ENCODE assay signal across 25 cellular contexts in the genomic region with DNA sequence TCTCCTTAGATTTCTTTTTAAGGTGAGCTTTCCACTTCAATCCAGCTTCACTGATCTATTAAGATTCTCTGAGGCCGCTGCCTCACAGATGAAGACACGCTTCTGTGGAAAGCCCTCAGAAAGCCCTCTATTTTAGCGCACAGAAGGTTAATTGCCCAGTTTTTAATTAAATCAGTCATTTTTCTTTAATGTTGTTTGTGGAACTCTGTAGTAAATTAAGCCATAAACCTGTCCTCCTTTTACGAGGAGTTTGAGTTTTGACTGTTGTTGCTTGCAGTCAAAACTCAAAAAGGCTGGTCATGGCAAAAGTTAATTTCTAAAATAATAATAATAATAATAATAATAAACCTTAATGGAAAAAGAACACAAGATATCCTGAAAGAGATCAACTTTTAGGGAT.
"Had no signal": no experiment of that assay in that cellular context is flagged by ENCODE, and none has a peak within 500 bp of the region (broad histone marks: within the 10 kb centered on the region; RNA-seq: fewer than 3 reads in every experiment).

No MANE protein-coding gene starts in this region.

- H3K9me3 Mint-ChIP-seq: mesothelial cell of epicardium; naive B cell; natural killer cell treated with Interleukin-12 subunit alpha and Interleukin-12 subunit beta and Interleukin-15 and Interleukin-18, amount 100 ng/mL, for 72 hours; stimulated activated memory B cell treated with anti-CD40 and anti-IgM and Interleukin-4, amounts not matched to agents 10 μg/mL and 1 μg/mL and 100 μg/mL, for 72 hours; type B pancreatic cell had no signal

- H3K4me3 Mint-ChIP-seq: mesothelial cell of epicardium; naive B cell; natural killer cell treated with Interleukin-12 subunit alpha and Interleukin-12 subunit beta and Interleukin-15 and Interleukin-18, amount 100 ng/mL, for 72 hours; stimulated activated memory B cell treated with anti-CD40 and anti-IgM and Interleukin-4, amounts not matched to agents 10 μg/mL and 1 μg/mL and 100 μg/mL, for 72 hours; type B pancreatic cell had no signal

- H3K27me3 ChIP-seq: gastrocnemius medialis, hepatocyte, spleen, testis had no signal

- H2AFZ ChIP-seq: hepatocyte had no signal

- H3K4me1 ChIP-seq: gastrocnemius medialis, left lung, psoas muscle, spleen, testis, tibial artery had no signal

- DNase-seq: effector memory CD4-positive, alpha-beta T cell; esophagus squamous epithelium; gastrocnemius medialis; heart left ventricle; kidney; left lung; mesenchymal stem cell; mucosa of descending colon; nucleus accumbens; posterior cingulate gyrus; psoas muscle; right cardiac atrium; spleen; stimulated activated CD4-positive, alpha-beta T cell treated with anti-CD3 and anti-CD28 coated beads, Interleukin-4, amount 100 ng/mL, for 4 hours; substantia nigra; testis; tibial artery had no signal

- H3K27ac ChIP-seq: coronary artery, esophagus squamous epithelium, gastrocnemius medialis, heart left ventricle, hepatocyte, left lung, psoas muscle, skin epidermis, spleen, testis, tibial artery had no signal

- H3K36me3 Mint-ChIP-seq: mesothelial cell of epicardium; naive B cell; natural killer cell treated with Interleukin-12 subunit alpha and Interleukin-12 subunit beta and Interleukin-15 and Interleukin-18, amount 100 ng/mL, for 72 hours; stimulated activated memory B cell treated with anti-CD40 and anti-IgM and Interleukin-4, amounts not matched to agents 10 μg/mL and 1 μg/mL and 100 μg/mL, for 72 hours; type B pancreatic cell had no signal

- H3K79me2 ChIP-seq: hepatocyte had no signal

- H3K4me2 ChIP-seq: hepatocyte had no signal

- FAIRE-seq: kidney had no signal

- H3K9me3 ChIP-seq: esophagus squamous epithelium, gastrocnemius medialis, heart left ventricle, left lung, mucosa of descending colon, psoas muscle, spleen, testis, tibial artery had no signal

- H3K4me3 ChIP-seq: coronary artery, esophagus squamous epithelium, gastrocnemius medialis, heart left ventricle, hepatocyte, left lung, mucosa of descending colon, psoas muscle, skin epidermis, spleen, testis, tibial artery had no signal

- H3K27me3 Mint-ChIP-seq: type B pancreatic cell had no signal

- H3K36me3 ChIP-seq: esophagus squamous epithelium, gastrocnemius medialis, heart left ventricle, left lung, spleen, tibial artery had no signal

- H3K4me1 Mint-ChIP-seq: naive B cell; stimulated activated memory B cell treated with anti-CD40 and anti-IgM and Interleukin-4, amounts not matched to agents 10 μg/mL and 1 μg/mL and 100 μg/mL, for 72 hours had no signal

- H3K27ac Mint-ChIP-seq: natural killer cell treated with Interleukin-12 subunit alpha and Interleukin-12 subunit beta and Interleukin-15 and Interleukin-18, amount 100 ng/mL, for 72 hours; stimulated activated memory B cell treated with anti-CD40 and anti-IgM and Interleukin-4, amounts not matched to agents 10 μg/mL and 1 μg/mL and 100 μg/mL, for 72 hours; type B pancreatic cell had no signal
